In the genomic region with DNA sequence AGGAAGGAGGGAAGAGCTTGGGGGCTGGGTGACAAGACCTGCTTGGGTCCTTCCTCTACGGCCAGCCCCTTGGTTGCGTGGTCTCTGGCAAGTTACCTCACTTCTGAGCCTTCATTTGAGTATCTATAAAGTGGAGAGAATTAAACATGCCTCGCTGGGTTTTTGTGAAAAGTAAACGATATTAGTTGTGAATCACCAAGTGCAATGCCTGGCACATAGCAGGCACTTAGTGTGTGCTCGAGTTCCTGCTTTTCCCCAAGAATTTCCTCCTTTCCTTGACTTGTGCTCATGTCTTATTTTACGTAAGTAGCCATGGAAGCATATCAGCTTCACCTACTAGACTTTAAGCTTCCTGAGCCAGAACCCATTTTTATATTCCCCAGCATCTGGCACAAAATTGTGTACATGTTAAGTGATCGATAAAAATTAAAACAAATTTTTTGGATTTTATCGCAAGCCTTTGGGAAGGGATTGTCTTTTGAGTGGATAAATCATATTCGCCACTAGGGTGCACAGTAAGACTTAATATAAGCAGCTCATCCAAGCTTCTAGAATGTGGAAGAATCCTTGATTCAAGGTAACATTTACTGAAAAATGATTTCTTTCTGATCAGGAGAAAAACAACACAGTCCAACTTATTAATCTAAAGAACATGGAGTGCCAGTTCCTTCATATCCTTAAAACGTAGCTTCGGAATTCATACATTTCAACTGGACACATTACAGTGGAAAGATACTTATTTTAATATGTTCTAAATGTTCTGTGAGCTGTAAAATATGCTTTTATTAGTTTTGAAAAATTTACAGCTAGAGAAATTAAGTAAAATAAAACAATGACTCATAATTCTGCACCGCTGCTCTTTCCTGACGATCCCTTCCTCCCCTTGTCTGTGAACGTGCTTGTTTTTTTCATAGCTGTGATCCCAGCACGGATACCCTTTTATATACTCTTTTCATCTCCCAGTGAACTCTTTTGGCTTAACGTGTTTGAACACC, we compare ENCODE assay signal across 8 cellular contexts. TPM values are rescaled to one million over a fixed set of nuclear protein-coding genes. Genes with fewer than 3 reads are reported as not detected.
DNase-seq lines count a peak whose midpoint lies in the region; ATAC-seq and TF ChIP-seq lines count a peak whose summit lies in the region.

No MANE protein-coding gene starts in this region.

- H3K4me1 ChIP-seq in heart left ventricle, result peaks cover 0 to 18% (median 10%) of the 10 kb centered on the region in 12 donors

- no peak overlapping the region for H3K4me3 ChIP-seq in heart left ventricle

- peak in 2 of 4 donors; percentile 50 for ATAC-seq in heart left ventricle
- no peak for ATAC-seq in GM21390 (IDR thresholded peaks at IDR 0.05; ENCODE audit: unreplicated experiment)
- ATAC-seq in GM19395 (IDR thresholded peaks at IDR 0.05; ENCODE audit: unreplicated experiment), result no peak

- H3K4me3 Mint-ChIP-seq in HFFc6 (no peak overlapping the region), type B pancreatic cell (peak overlapping the region; percentile 62)

- 75 to 78% (median 77%) methylated on average over 16 of the region's 16 CpGs for WGBS in heart left ventricle, 4 donors

- no peak for TF ChIP-seq POLR2A in heart left ventricle (IDR thresholded peaks at IDR 0.05)

- no peak overlapping the region for H3K27ac ChIP-seq in heart left ventricle

- intact Hi-C loops in heart left ventricle (cut with DNase I), result loop anchor here in 9 of 10 donors (2.0 to 5.0 kb wide), 6 partner anchors 260 to 1244 kb away; no protein-coding TSS in a partner anchor

- no peaks in the 10 kb centered on the region for H3K27me3 ChIP-seq in heart left ventricle

- H3K4me1 Mint-ChIP-seq in HFFc6 (ENCODE audit: low read depth) (peaks cover 32% of the 10 kb centered on the region), type B pancreatic cell (ENCODE audit: unreplicated experiment) (peaks cover 56% of the 10 kb centered on the region)

- H3K9me3 Mint-ChIP-seq in HFFc6, result no peaks in the 10 kb centered on the region
- H3K9me3 Mint-ChIP-seq in type B pancreatic cell, result no peaks in the 10 kb centered on the region

- TF ChIP-seq CTCF in HFFc6 (IDR thresholded peaks at IDR 0.05), result peak; percentile 85
- TF ChIP-seq CTCF in heart left ventricle (IDR thresholded peaks at IDR 0.05), result peak; percentile 33 to 61 (median 43)
- TF ChIP-seq CTCF in type B pancreatic cell (conservative IDR thresholded peaks at IDR 0.05), result peak; percentile 79

- H3K9me3 ChIP-seq in heart left ventricle, result no peaks in the 10 kb centered on the region

- no peaks in the 10 kb centered on the region for H3K36me3 Mint-ChIP-seq in HFFc6 (ENCODE audit: low read depth)
- no peaks in the 10 kb centered on the region for H3K36me3 Mint-ChIP-seq in type B pancreatic cell

- H3K36me3 ChIP-seq in heart left ventricle, result peaks cover 0 to 26% (median 13%) of the 10 kb centered on the region in 9 donors

- DNase-seq in AG08395 (ENCODE audit: low spot score) (peak; percentile 48), HFFc6 (peak; percentile 53), SW480 (ENCODE audit: low spot score) (peak; percentile 69), heart left ventricle (no peak), type B pancreatic cell (ENCODE audit: extremely low spot score, unreplicated experiment) (no peak)
- DNase-seq in stimulated activated CD4-positive, alpha-beta T cell treated with anti-CD3 and anti-CD28 coated beads, Interleukin-15, amount 100 ng/mL, for 24 hours, result no peak

- H3K27me3 Mint-ChIP-seq in HFFc6 (ENCODE audit: insufficient read depth) (no peaks in the 10 kb centered on the region), type B pancreatic cell (no peaks in the 10 kb centered on the region)

- H3K27ac Mint-ChIP-seq in HFFc6 (no peak overlapping the region), type B pancreatic cell (peak overlapping the region; percentile 54)

RNA-seq across cellular contexts. Expression of gene WDR25, which starts 8.8 kb away (rescaled TPM):
- 10 to 100 TPM in 5 of 6 experiments, 1 to 10 TPM in 1; 9.2 to 12.0 (median 10.4) TPM for total RNA-seq in HFFc6 (2021; fragmentation: NEBNext Ultra II Directional; extraction: Animal tissue kit (Norgen Biotek cat#: 25700))
- total RNA-seq in heart left ventricle (10 to 100 TPM in 1 of 9 donors, 1 to 10 TPM in 8; 4.0 to 10.2 (median 6.1) TPM), type B pancreatic cell (ENCODE audit: low replicate concordance) (9.6 and 11.3 TPM in 2 replicates)
- polyA plus RNA-seq in heart left ventricle, result 1 to 10 TPM; 4.7 to 7.4 TPM

Comparison
In these comparisons a context has a peak if more than half of its experiments do, and no peak if none do; other contexts are left out.
1. DNase-seq: peak in AG08395 (single experiment), HFFc6 (single experiment) and SW480 (single experiment); none in heart left ventricle (0 of 5), type B pancreatic cell (single experiment) and stimulated activated CD4-positive, alpha-beta T cell treated with anti-CD3 and anti-CD28 coated beads, Interleukin-15, amount 100 ng/mL, for 24 hours (single experiment).
2. Peak in every context shown above with its lines, with median percentiles within 50 percentile points of each other: CTCF ChIP-seq.